Comparison of ENCODE assay signal across 8 cellular contexts in the genomic region with DNA sequence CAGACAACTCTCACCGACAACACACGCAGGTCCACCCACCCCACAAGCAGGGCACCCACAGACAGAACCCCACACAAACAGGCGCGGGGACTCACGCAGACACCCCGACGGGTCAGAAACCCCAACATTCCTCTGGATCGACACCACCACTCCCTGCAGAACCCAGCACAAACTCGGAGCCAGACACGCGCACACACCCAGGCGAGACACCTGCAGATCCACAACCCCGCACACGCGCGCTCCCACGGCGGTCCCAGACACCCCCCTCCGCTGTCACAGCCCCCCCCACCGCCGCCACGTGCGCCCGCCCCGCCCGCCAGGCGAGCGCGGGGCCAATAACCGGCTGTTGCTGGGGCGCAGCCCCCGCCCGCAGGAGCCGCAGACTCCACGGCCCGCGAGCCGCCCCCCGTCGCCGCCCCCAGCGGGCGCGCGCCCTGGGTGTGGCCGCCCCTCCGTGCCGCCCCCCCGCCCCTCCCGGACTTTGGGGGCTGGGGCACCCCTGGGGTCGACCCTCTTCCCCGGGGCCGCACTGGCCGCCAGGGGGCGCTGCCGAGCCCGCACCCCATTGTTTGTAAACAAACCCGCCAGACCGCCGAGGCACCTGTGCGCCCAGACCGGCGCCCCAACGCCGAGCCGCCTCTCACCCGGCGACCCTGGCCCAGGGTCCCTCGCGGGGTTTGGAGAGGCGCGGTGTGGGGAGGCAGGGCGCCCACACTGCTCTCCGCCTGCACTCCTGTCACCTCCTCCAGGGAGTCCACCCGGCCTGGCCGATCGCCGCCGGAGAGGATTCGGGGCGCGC. TPM values are rescaled to one million over a fixed set of nuclear protein-coding genes. Genes with fewer than 3 reads are reported as not detected.
A peak's percentile ranks its signal among the peaks of the same experiment; 100 is the strongest.
DNase-seq lines count a peak whose midpoint lies in the region; ATAC-seq, FAIRE-seq and TF ChIP-seq lines count a peak whose summit lies in the region.

No MANE protein-coding gene starts in this region.

- H4K20me1 ChIP-seq in BLaER1 = peaks cover 23% of the 10 kb centered on the region
- H4K20me1 ChIP-seq in hepatocyte (ENCODE audit: insufficient read depth, poor library complexity, severe bottlenecking) = peaks cover 2% of the 10 kb centered on the region

- H3K27ac ChIP-seq in BLaER1 (peak overlapping the region; percentile 83), SK-N-MC (no peak overlapping the region), angular gyrus (ENCODE audit: low read depth, low read length) (peak overlapping the region; percentile 84), hepatocyte (peak overlapping the region; percentile 99)

- TF ChIP-seq CTCF in hepatocyte (IDR thresholded peaks at IDR 0.05; ENCODE audit: poor library complexity) = peak; percentile 71

- intact Hi-C loops in sciatic nerve (cut with DNase I) = no loop called here

- H3K4me3 ChIP-seq in BLaER1 (peak overlapping the region; percentile 86), SK-N-MC (peak overlapping the region; percentile 91), hepatocyte (peak overlapping the region; percentile 97)

- H3K27me3 ChIP-seq in BLaER1 = peaks cover 19% of the 10 kb centered on the region; the same call in 1 of the 2 replicates
- H3K27me3 ChIP-seq in hepatocyte = no peaks in the 10 kb centered on the region

- peak overlapping the region; percentile 40 for H2AFZ ChIP-seq in hepatocyte

- H3K4me2 ChIP-seq in BLaER1 (peak overlapping the region; percentile 99), hepatocyte (peak overlapping the region; percentile 98)

- 2% methylated on average over 35 of the region's 82 CpGs for WGBS in hepatocyte (ENCODE audit: low lambda C conversion rate, missing lambda C conversion rate)

- H3K9me2 ChIP-seq in hepatocyte (replicated peaks; ENCODE audit: insufficient read depth) = no peaks in the 10 kb centered on the region

- H3K4me1 ChIP-seq in BLaER1 (peaks cover 59% of the 10 kb centered on the region), hepatocyte (ENCODE audit: insufficient read depth) (peaks cover 38% of the 10 kb centered on the region)

- peaks cover 26% of the 10 kb centered on the region for H3K79me2 ChIP-seq in hepatocyte

- H3K9ac ChIP-seq in BLaER1 (peak overlapping the region; percentile 88), SK-N-MC (ENCODE audit: insufficient read length) (peak overlapping the region; percentile 75)

- H3K36me3 ChIP-seq in BLaER1 (no peaks in the 10 kb centered on the region), SK-N-MC (ENCODE audit: insufficient read depth, low read length) (no peaks in the 10 kb centered on the region), hepatocyte (replicated peaks; ENCODE audit: insufficient read depth, low read depth) (no peaks in the 10 kb centered on the region)

- H3K9me3 ChIP-seq in BLaER1 (no peaks in the 10 kb centered on the region), SK-N-MC (ENCODE audit: low read depth, low read length) (no peaks in the 10 kb centered on the region), hepatocyte (ENCODE audit: low read depth) (no peaks in the 10 kb centered on the region)

- no peak for FAIRE-seq in HTR-8/SVneo (lab: Jason Lieb, UNC)

- ATAC-seq in sciatic nerve = no peak

- DNase-seq in HCEC 1CT (peak; percentile 27), SK-N-MC (ENCODE audit: low read depth, low spot score) (no peak), hepatocyte (ENCODE audit: low spot score) (peak; percentile 77), sciatic nerve (ENCODE audit: low spot score) (peak; percentile 85), 8988T (no peak), HTR-8/SVneo (ENCODE audit: insufficient read length, low spot score) (no peak)

RNA-seq across cellular contexts. Expression of gene BBC3, which starts 0.7 kb away (rescaled TPM):
- total RNA-seq in hepatocyte (8.0 and 9.9 TPM in 2 replicates), sciatic nerve (5.4 TPM)
- 14.7 and 22.0 TPM in 2 replicates for polyA plus RNA-seq in hepatocyte

RNA-seq across cellular contexts. Expression of gene CCDC9, which starts 26.0 kb away (rescaled TPM):
- total RNA-seq in hepatocyte = 5.2 and 7.9 TPM in 2 replicates
- polyA plus RNA-seq in hepatocyte = 13.0 and 19.6 TPM in 2 replicates
- total RNA-seq in sciatic nerve = 42.4 TPM

RNA-seq across cellular contexts. Expression of gene INAFM1, which starts 44.4 kb away (rescaled TPM):
- total RNA-seq in hepatocyte (1.7 and 1.9 TPM in 2 replicates), sciatic nerve (28.2 TPM)
- polyA plus RNA-seq in hepatocyte = 11.9 and 13.8 TPM in 2 replicates

Comparison
In these comparisons a context has a peak if more than half of its experiments do, and no peak if none do; other contexts are left out.
1. DNase-seq: peak in HCEC 1CT (single experiment), hepatocyte (single experiment) and sciatic nerve (single experiment); none in SK-N-MC (single experiment), 8988T (single experiment) and HTR-8/SVneo (single experiment).
2. RNA of gene INAFM1, which starts 44.4 kb away (total RNA-seq): 28.2 TPM in sciatic nerve (single experiment); 1.7 to 1.9 TPM in hepatocyte; every median in the first group is over 10 times any median in the second.
3. Peak in every context shown above with its lines, with median percentiles within 50 percentile points of each other: H3K4me3 ChIP-seq.